ENCODE assay signal across 6 cellular contexts in the genomic region with DNA sequence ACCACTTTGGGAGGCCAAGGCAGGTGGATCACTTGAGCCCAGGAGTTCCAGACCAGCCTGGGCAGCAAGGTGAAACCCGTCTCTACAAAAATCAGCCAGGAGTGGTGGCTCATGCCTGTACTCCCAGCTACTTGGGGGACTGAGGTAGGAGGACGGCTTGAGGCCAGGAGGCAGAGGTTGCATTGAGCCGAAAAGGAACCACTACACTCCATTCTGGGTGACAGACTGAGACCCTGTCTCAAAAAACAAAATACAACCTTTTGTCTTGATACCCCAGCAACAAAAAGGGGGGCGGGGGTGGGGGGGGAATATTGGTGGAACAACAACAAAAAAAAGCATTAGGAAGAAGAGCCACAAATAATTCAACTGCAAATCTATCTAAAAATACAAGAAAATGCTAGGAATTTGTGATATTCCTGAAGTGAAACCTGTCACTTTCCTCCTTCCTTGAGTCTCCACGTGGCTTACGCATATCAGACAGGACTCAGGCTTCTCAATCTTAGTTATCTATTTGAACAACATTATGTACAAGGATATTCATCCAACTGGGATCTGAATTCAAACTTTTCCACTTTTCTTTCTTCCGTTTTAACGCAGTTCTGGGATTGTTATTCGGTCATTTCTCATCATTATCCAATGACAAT. TPM values are rescaled to one million over a fixed set of nuclear protein-coding genes. Genes with fewer than 3 reads are reported as not detected.
A peak's percentile ranks its signal among the peaks of the same experiment; 100 is the strongest.
DNase-seq lines count a peak whose midpoint lies in the region; ATAC-seq lines count a peak whose summit lies in the region.

No MANE protein-coding gene starts in this region.

- H3K4me3 ChIP-seq in endocrine pancreas (ENCODE audit: control insufficient read depth, insufficient read depth, low read length), result peak overlapping the region; percentile 96

- H3K9ac ChIP-seq in endocrine pancreas (ENCODE audit: control insufficient read depth, insufficient read depth, low read length), result peak overlapping the region; percentile 76

- ATAC-seq in activated CD8-positive, alpha-beta memory T cell treated with anti-CD3 and anti-CD28 coated beads, Interleukin-2, amount 10 ng/mL, durations not matched to agents 7 days and 5 days, result no peak
- ATAC-seq in stimulated activated effector memory CD8-positive, alpha-beta T cell treated with anti-CD3 and anti-CD28 coated beads, Interleukin-12 subunit alpha, Interleukin-12 subunit beta, amount 100 ng/mL, for 72 hours, result no peak
- ATAC-seq in GM18907 (IDR thresholded peaks at IDR 0.05; ENCODE audit: unreplicated experiment), result no peak

- no peaks in the 10 kb centered on the region for H3K27me3 Mint-ChIP-seq in activated CD8-positive, alpha-beta memory T cell treated with anti-CD3 and anti-CD28 coated beads, Interleukin-2, amount 10 ng/mL, durations not matched to agents 7 days and 5 days

- no peak for DNase-seq in activated CD8-positive, alpha-beta memory T cell treated with anti-CD3 and anti-CD28 coated beads, Interleukin-2, amount 10 ng/mL, durations not matched to agents 7 days and 5 days
- DNase-seq in activated CD8-positive, alpha-beta memory T cell treated with anti-CD3 and anti-CD28 coated beads for 24 hours, result no peak
- DNase-seq in stimulated activated effector memory CD8-positive, alpha-beta T cell treated with anti-CD3 and anti-CD28 coated beads, Interleukin-12 subunit alpha, Interleukin-12 subunit beta, amount 100 ng/mL, for 72 hours (ENCODE audit: low spot score in 2 of 2), result no peak
- no peak for DNase-seq in cerebellar nuclear complex (lab: John Stamatoyannopoulos, UW)

- H3K4me1 ChIP-seq in endocrine pancreas (ENCODE audit: control insufficient read depth, insufficient read depth, low read length), result no peaks in the 10 kb centered on the region

- no peaks in the 10 kb centered on the region for H3K27me3 ChIP-seq in endocrine pancreas (ENCODE audit: control insufficient read depth, insufficient read depth, low read length)

- H3K4me3 Mint-ChIP-seq in activated CD8-positive, alpha-beta memory T cell treated with anti-CD3 and anti-CD28 coated beads, Interleukin-2, amount 10 ng/mL, durations not matched to agents 7 days and 5 days, result peak overlapping the region; percentile 89
- H3K4me3 Mint-ChIP-seq in stimulated activated effector memory CD8-positive, alpha-beta T cell treated with anti-CD3 and anti-CD28 coated beads, Interleukin-12 subunit alpha, Interleukin-12 subunit beta, amount 100 ng/mL, for 72 hours, result peak overlapping the region; percentile 87

- CTCF ChIA-PET in activated CD8-positive, alpha-beta memory T cell treated with anti-CD3 and anti-CD28 coated beads, Interleukin-2, amount 10 ng/mL, durations not matched to agents 7 days and 5 days (lab: Charles Lee), result interaction anchor here (0.8 to 3.9 kb wide), 10 partner anchors 11 to 327 kb away, joined by 3 to 29 read pairs (median 4); partner anchors contain the start of genes GLI1 and INHBE

- H3K36me3 ChIP-seq in endocrine pancreas (ENCODE audit: control insufficient read depth, insufficient read depth, low read length), result no peaks in the 10 kb centered on the region

- no peaks in the 10 kb centered on the region for H3K9me3 Mint-ChIP-seq in activated CD8-positive, alpha-beta memory T cell treated with anti-CD3 and anti-CD28 coated beads, Interleukin-2, amount 10 ng/mL, durations not matched to agents 7 days and 5 days (ENCODE audit: low read depth)
- no peaks in the 10 kb centered on the region for H3K9me3 Mint-ChIP-seq in stimulated activated effector memory CD8-positive, alpha-beta T cell treated with anti-CD3 and anti-CD28 coated beads, Interleukin-12 subunit alpha, Interleukin-12 subunit beta, amount 100 ng/mL, for 72 hours

- H3K27ac Mint-ChIP-seq in activated CD8-positive, alpha-beta memory T cell treated with anti-CD3 and anti-CD28 coated beads, Interleukin-2, amount 10 ng/mL, durations not matched to agents 7 days and 5 days, result peak overlapping the region; percentile 97
- H3K27ac Mint-ChIP-seq in stimulated activated effector memory CD8-positive, alpha-beta T cell treated with anti-CD3 and anti-CD28 coated beads, Interleukin-12 subunit alpha, Interleukin-12 subunit beta, amount 100 ng/mL, for 72 hours, result peak overlapping the region; percentile 99

- H3K9me3 ChIP-seq in endocrine pancreas (ENCODE audit: control insufficient read depth, low read length), result no peaks in the 10 kb centered on the region

- peaks cover 35% of the 10 kb centered on the region for H3K4me1 Mint-ChIP-seq in activated CD8-positive, alpha-beta memory T cell treated with anti-CD3 and anti-CD28 coated beads, Interleukin-2, amount 10 ng/mL, durations not matched to agents 7 days and 5 days
- H3K4me1 Mint-ChIP-seq in stimulated activated effector memory CD8-positive, alpha-beta T cell treated with anti-CD3 and anti-CD28 coated beads, Interleukin-12 subunit alpha, Interleukin-12 subunit beta, amount 100 ng/mL, for 72 hours, result peaks cover 29% of the 10 kb centered on the region

- H3K36me3 Mint-ChIP-seq in activated CD8-positive, alpha-beta memory T cell treated with anti-CD3 and anti-CD28 coated beads, Interleukin-2, amount 10 ng/mL, durations not matched to agents 7 days and 5 days, result peaks cover 23% of the 10 kb centered on the region
- peaks cover 39% of the 10 kb centered on the region for H3K36me3 Mint-ChIP-seq in stimulated activated effector memory CD8-positive, alpha-beta T cell treated with anti-CD3 and anti-CD28 coated beads, Interleukin-12 subunit alpha, Interleukin-12 subunit beta, amount 100 ng/mL, for 72 hours

RNA-seq across cellular contexts. Expression of gene R3HDM2, which starts 1.2 kb away (rescaled TPM):
- 10 to 100 TPM; 53.8 to 82.4 TPM for total RNA-seq in activated CD8-positive, alpha-beta memory T cell treated with anti-CD3 and anti-CD28 coated beads, Interleukin-2, amount 10 ng/mL, durations not matched to agents 7 days and 5 days

RNA-seq across cellular contexts. Expression of gene INHBC, which starts 5.0 kb away (rescaled TPM):
- not detected for total RNA-seq in activated CD8-positive, alpha-beta memory T cell treated with anti-CD3 and anti-CD28 coated beads, Interleukin-2, amount 10 ng/mL, durations not matched to agents 7 days and 5 days

RNA-seq across cellular contexts. Expression of gene INHBE, which starts 25.5 kb away (rescaled TPM):
- under 1 TPM in 1 of 2 experiments, not detected in 1; 0.35 TPM for total RNA-seq in activated CD8-positive, alpha-beta memory T cell treated with anti-CD3 and anti-CD28 coated beads, Interleukin-2, amount 10 ng/mL, durations not matched to agents 7 days and 5 days

RNA-seq across cellular contexts. Expression of gene GLI1, which starts 30.0 kb away (rescaled TPM):
- total RNA-seq in activated CD8-positive, alpha-beta memory T cell treated with anti-CD3 and anti-CD28 coated beads, Interleukin-2, amount 10 ng/mL, durations not matched to agents 7 days and 5 days, result under 1 TPM; 0.52 to 0.53 TPM

RNA-seq across cellular contexts. Expression of gene ARHGAP9, which starts 50.1 kb away (rescaled TPM):
- total RNA-seq in activated CD8-positive, alpha-beta memory T cell treated with anti-CD3 and anti-CD28 coated beads, Interleukin-2, amount 10 ng/mL, durations not matched to agents 7 days and 5 days, result 100 to 1,000 TPM; 234 to 363 TPM
